In genomic region chr7:140327261-140327661, GRCh38 we compare ENCODE assay signal across 1 cellular context.
TF ChIP-seq lines count a peak whose summit lies in the region.

No MANE protein-coding gene starts in this region.

TF ChIP-seq in HepG2, 621 proteins besides CTCF, POLR2A, EP300 and RAD21 (continued from another document):
- TF ChIP-seq ZFP62 (CRISPR knock-in tag; IDR thresholded peaks at IDR 0.05), result no peak
- no peak for TF ChIP-seq SNAPC2 (CRISPR knock-in tag; IDR thresholded peaks at IDR 0.05)
- TF ChIP-seq STAT5B (CRISPR knock-in tag; IDR thresholded peaks at IDR 0.05), result no peak
- TF ChIP-seq FOXP4 (CRISPR knock-in tag; IDR thresholded peaks at IDR 0.05), result no peak
- no peak for TF ChIP-seq TOPORS (CRISPR knock-in tag; IDR thresholded peaks at IDR 0.05)
- no peak for TF ChIP-seq CREBL2 (CRISPR knock-in tag; IDR thresholded peaks at IDR 0.05; ENCODE audit: borderline replicate concordance)
- TF ChIP-seq ZNF224 (CRISPR knock-in tag; IDR thresholded peaks at IDR 0.05), result no peak
- no peak for TF ChIP-seq SIX4 (CRISPR knock-in tag; IDR thresholded peaks at IDR 0.05)
- TF ChIP-seq ZNF180 (CRISPR knock-in tag; IDR thresholded peaks at IDR 0.05; ENCODE audit: borderline replicate concordance, low read depth), result no peak
- no peak for TF ChIP-seq ZNF280B (CRISPR knock-in tag; IDR thresholded peaks at IDR 0.05; ENCODE audit: borderline replicate concordance)
- TF ChIP-seq RFX5 (IDR thresholded peaks at IDR 0.05; ENCODE audit: low read depth, low read length), result no peak
TF ChIP-seq in HepG2: peak in this region for 0.
